23 cellular contexts compared by ENCODE assay signal in genomic region chr5:169041180-169041579, GRCh38.
"Had no signal": no experiment of that assay in that cellular context is flagged by ENCODE, and none has a peak within 500 bp of the region (broad histone marks: within the 10 kb centered on the region; RNA-seq: fewer than 3 reads in every experiment).

No MANE protein-coding gene starts in this region.

- H3K4me3 ChIP-seq: colonic mucosa, coronary artery, dorsolateral prefrontal cortex, esophagus muscularis mucosa, esophagus squamous epithelium, gastrocnemius medialis, gastroesophageal sphincter, heart left ventricle, heart right ventricle had no signal

- H3K27ac ChIP-seq: colonic mucosa, coronary artery, dorsolateral prefrontal cortex, epithelial cell of prostate, esophagus muscularis mucosa, esophagus squamous epithelium, foreskin keratinocyte, gastrocnemius medialis, gastroesophageal sphincter, heart left ventricle, heart right ventricle had no signal

- H3K27me3 ChIP-seq: colonic mucosa, esophagus muscularis mucosa, foreskin keratinocyte, gastrocnemius medialis, gastroesophageal sphincter, heart right ventricle had no signal

- H3K9me3 ChIP-seq: colonic mucosa, esophagus muscularis mucosa, esophagus squamous epithelium, gastrocnemius medialis, gastroesophageal sphincter had no signal

- H3K36me3 ChIP-seq: colonic mucosa, esophagus muscularis mucosa, esophagus squamous epithelium, gastrocnemius medialis, gastroesophageal sphincter, heart left ventricle, heart right ventricle had no signal

- DNase-seq: colonic mucosa; cortex of kidney; dermis blood vessel endothelial cell; dorsolateral prefrontal cortex; effector CD4-positive, alpha-beta T cell; effector CD8-positive, alpha-beta T cell; effector memory CD4-positive, alpha-beta T cell; effector memory CD8-positive, alpha-beta T cell; endodermal cell; erythroblast; esophagus squamous epithelium; foreskin fibroblast; foreskin keratinocyte; foreskin melanocyte; gastrocnemius medialis; glutamatergic neuron; head of caudate nucleus; heart left ventricle; heart right ventricle had no signal
